ENCODE assay signal across 1 cellular context in genomic region chr11:3165152-3165705, GRCh38.
TF ChIP-seq lines count a peak whose summit lies in the region.

A gene with protein sequence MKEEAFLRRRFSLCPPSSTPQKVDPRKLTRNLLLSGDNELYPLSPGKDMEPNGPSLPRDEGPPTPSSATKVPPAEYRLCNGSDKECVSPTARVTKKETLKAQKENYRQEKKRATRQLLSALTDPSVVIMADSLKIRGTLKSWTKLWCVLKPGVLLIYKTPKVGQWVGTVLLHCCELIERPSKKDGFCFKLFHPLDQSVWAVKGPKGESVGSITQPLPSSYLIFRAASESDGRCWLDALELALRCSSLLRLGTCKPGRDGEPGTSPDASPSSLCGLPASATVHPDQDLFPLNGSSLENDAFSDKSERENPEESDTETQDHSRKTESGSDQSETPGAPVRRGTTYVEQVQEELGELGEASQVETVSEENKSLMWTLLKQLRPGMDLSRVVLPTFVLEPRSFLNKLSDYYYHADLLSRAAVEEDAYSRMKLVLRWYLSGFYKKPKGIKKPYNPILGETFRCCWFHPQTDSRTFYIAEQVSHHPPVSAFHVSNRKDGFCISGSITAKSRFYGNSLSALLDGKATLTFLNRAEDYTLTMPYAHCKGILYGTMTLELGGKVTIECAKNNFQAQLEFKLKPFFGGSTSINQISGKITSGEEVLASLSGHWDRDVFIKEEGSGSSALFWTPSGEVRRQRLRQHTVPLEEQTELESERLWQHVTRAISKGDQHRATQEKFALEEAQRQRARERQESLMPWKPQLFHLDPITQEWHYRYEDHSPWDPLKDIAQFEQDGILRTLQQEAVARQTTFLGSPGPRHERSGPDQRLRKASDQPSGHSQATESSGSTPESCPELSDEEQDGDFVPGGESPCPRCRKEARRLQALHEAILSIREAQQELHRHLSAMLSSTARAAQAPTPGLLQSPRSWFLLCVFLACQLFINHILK (minus strand): TSS chr11:3165310. CDS start chr11:3129148, 36,162 bp downstream.

TF ChIP-seq in K562, 482 proteins besides CTCF, POLR2A, EP300 and RAD21 (continued from another document and continues in another):
- TF ChIP-seq, protein P1, sequence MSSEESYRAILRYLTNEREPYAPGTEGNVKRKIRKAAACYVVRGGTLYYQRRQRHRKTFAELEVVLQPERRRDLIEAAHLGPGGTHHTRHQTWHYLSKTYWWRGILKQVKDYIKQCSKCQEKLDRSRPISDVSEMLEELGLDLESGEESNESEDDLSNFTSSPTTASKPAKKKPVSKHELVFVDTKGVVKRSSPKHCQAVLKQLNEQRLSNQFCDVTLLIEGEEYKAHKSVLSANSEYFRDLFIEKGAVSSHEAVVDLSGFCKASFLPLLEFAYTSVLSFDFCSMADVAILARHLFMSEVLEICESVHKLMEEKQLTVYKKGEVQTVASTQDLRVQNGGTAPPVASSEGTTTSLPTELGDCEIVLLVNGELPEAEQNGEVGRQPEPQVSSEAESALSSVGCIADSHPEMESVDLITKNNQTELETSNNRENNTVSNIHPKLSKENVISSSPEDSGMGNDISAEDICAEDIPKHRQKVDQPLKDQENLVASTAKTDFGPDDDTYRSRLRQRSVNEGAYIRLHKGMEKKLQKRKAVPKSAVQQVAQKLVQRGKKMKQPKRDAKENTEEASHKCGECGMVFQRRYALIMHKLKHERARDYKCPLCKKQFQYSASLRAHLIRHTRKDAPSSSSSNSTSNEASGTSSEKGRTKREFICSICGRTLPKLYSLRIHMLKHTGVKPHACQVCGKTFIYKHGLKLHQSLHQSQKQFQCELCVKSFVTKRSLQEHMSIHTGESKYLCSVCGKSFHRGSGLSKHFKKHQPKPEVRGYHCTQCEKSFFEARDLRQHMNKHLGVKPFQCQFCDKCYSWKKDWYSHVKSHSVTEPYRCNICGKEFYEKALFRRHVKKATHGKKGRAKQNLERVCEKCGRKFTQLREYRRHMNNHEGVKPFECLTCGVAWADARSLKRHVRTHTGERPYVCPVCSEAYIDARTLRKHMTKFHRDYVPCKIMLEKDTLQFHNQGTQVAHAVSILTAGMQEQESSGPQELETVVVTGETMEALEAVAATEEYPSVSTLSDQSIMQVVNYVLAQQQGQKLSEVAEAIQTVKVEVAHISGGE (CRISPR knock-in tag; IDR thresholded peaks at IDR 0.05), result peak in 1 of 3 experiments; percentile 30; a peak in 1 of 6 replicates
- TF ChIP-seq USF2 (CRISPR knock-in tag; IDR thresholded peaks at IDR 0.05) (no peak), SIN3A (IDR thresholded peaks at IDR 0.05; ENCODE audit: borderline replicate concordance in 2 of 2, control insufficient read depth in 1 of 2, low read depth in 2 of 2, low read length in 2 of 2) (peak in 1 of 2 experiments; percentile 62; a peak in 1 of 4 replicates), E2F6 (IDR thresholded peaks at IDR 0.05; ENCODE audit: borderline replicate concordance in 1 of 2, extremely low read depth in 1 of 2, insufficient read depth in 1 of 2, insufficient read length in 1 of 2, low read depth in 1 of 2, low read length in 1 of 2, poor library complexity in 1 of 2, severe bottlenecking in 1 of 2) (peak in 1 of 2 experiments; percentile 91), TAF1 (IDR thresholded peaks at IDR 0.05; ENCODE audit: control insufficient read depth, extremely low read depth, insufficient read depth, low read length, severe bottlenecking) (peak; percentile 72), PHF20 (IDR thresholded peaks at IDR 0.05; ENCODE audit: partially characterized antibody) (no peak), NFE2 (IDR thresholded peaks at IDR 0.05; ENCODE audit: low read depth) (no peak), ZNF384 (IDR thresholded peaks at IDR 0.05; ENCODE audit: low read depth, low read length) (0 out of 2 replicates have a peak, but pooled peaks have one; percentile 9), ZNF740 (CRISPR knock-in tag; IDR thresholded peaks at IDR 0.05) (peak; percentile 62; the same call in 1 of the 2 replicates), ZNF740 (tag; IDR thresholded peaks at IDR 0.05) (peak in 1 of 2 experiments; percentile 55; a peak in 1 of 4 replicates), ZNF316 (IDR thresholded peaks at IDR 0.05) (no peak), RBFOX2 (IDR thresholded peaks at IDR 0.05; ENCODE audit: low read depth, low read length) (peak; percentile 72), ZNF639 (CRISPR knock-in tag; conservative IDR thresholded peaks at IDR 0.05 in 1 of 2, IDR thresholded peaks at IDR 0.05 in 1 of 2) (0 out of 4 replicates have a peak, but pooled peaks of 1 of the 2 experiments have one; percentile 41), HCFC1 (IDR thresholded peaks at IDR 0.05; ENCODE audit: low read depth, low read length) (peak; percentile 21; the same call in 1 of the 2 replicates), ZBTB7A (IDR thresholded peaks at IDR 0.05; ENCODE audit: borderline replicate concordance, control insufficient read depth, low read depth, low read length) (peak; percentile 92), TBP (optimal IDR thresholded peaks at IDR 0.05; ENCODE audit: low read depth, low read length) (peak; percentile 39), ZC3H8 (IDR thresholded peaks at IDR 0.05) (no peak), NFATC3 (IDR thresholded peaks at IDR 0.05) (no peak), GTF2E2 (tag; IDR thresholded peaks at IDR 0.05) (no peak), POLR2AphosphoS5 (IDR thresholded peaks at IDR 0.05; ENCODE audit: control insufficient read depth, insufficient read depth, low read depth, low read length) (peak; percentile 44; the same call in 1 of the 2 replicates), POLR2G (IDR thresholded peaks at IDR 0.05; ENCODE audit: low read depth, low read length) (peak; percentile 83), CXXC5 (CRISPR knock-in tag; IDR thresholded peaks at IDR 0.05) (peak; percentile 49), WHSC1 (IDR thresholded peaks at IDR 0.05; ENCODE audit: low read length) (no peak), NEUROD1 (IDR thresholded peaks at IDR 0.05; ENCODE audit: borderline replicate concordance, low read depth, low read length, partially characterized antibody) (peak; percentile 91), L3MBTL2 (IDR thresholded peaks at IDR 0.05) (0 out of 2 replicates have a peak, but pooled peaks have one; percentile 25), PHF8 (IDR thresholded peaks at IDR 0.05; ENCODE audit: borderline replicate concordance, low read length) (peak; percentile 42; the same call in 1 of the 2 replicates), ZFX (CRISPR knock-in tag; IDR thresholded peaks at IDR 0.05) (peak; percentile 25; the same call in 1 of the 2 replicates), BRD4 (IDR thresholded peaks at IDR 0.05) (no peak), HNRNPK (IDR thresholded peaks at IDR 0.05; ENCODE audit: low read depth, low read length, poor library complexity, severe bottlenecking) (peak; percentile 21), MAZ (CRISPR knock-in tag; conservative IDR thresholded peaks at IDR 0.05 in 1 of 2, IDR thresholded peaks at IDR 0.05 in 1 of 2) (peak; percentile 39 to 78; a peak in 3 of 4 replicates)
- TF ChIP-seq, protein P2, sequence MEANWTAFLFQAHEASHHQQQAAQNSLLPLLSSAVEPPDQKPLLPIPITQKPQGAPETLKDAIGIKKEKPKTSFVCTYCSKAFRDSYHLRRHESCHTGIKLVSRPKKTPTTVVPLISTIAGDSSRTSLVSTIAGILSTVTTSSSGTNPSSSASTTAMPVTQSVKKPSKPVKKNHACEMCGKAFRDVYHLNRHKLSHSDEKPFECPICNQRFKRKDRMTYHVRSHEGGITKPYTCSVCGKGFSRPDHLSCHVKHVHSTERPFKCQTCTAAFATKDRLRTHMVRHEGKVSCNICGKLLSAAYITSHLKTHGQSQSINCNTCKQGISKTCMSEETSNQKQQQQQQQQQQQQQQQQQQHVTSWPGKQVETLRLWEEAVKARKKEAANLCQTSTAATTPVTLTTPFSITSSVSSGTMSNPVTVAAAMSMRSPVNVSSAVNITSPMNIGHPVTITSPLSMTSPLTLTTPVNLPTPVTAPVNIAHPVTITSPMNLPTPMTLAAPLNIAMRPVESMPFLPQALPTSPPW (CRISPR knock-in tag; IDR thresholded peaks at IDR 0.05), result peak; percentile 80
- TF ChIP-seq, protein P3, sequence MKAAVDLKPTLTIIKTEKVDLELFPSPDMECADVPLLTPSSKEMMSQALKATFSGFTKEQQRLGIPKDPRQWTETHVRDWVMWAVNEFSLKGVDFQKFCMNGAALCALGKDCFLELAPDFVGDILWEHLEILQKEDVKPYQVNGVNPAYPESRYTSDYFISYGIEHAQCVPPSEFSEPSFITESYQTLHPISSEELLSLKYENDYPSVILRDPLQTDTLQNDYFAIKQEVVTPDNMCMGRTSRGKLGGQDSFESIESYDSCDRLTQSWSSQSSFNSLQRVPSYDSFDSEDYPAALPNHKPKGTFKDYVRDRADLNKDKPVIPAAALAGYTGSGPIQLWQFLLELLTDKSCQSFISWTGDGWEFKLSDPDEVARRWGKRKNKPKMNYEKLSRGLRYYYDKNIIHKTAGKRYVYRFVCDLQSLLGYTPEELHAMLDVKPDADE (conservative IDR thresholded peaks at IDR 0.05; ENCODE audit: control insufficient read depth, low read depth, low read length), result 0 out of 2 replicates have a peak, but pooled peaks have one; percentile 23
- TF ChIP-seq, protein P4, sequence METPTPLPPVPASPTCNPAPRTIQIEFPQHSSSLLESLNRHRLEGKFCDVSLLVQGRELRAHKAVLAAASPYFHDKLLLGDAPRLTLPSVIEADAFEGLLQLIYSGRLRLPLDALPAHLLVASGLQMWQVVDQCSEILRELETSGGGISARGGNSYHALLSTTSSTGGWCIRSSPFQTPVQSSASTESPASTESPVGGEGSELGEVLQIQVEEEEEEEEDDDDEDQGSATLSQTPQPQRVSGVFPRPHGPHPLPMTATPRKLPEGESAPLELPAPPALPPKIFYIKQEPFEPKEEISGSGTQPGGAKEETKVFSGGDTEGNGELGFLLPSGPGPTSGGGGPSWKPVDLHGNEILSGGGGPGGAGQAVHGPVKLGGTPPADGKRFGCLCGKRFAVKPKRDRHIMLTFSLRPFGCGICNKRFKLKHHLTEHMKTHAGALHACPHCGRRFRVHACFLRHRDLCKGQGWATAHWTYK (CRISPR knock-in tag; IDR thresholded peaks at IDR 0.05), result 0 out of 2 replicates have a peak, but pooled peaks have one; percentile 16
- TF ChIP-seq, protein P5, sequence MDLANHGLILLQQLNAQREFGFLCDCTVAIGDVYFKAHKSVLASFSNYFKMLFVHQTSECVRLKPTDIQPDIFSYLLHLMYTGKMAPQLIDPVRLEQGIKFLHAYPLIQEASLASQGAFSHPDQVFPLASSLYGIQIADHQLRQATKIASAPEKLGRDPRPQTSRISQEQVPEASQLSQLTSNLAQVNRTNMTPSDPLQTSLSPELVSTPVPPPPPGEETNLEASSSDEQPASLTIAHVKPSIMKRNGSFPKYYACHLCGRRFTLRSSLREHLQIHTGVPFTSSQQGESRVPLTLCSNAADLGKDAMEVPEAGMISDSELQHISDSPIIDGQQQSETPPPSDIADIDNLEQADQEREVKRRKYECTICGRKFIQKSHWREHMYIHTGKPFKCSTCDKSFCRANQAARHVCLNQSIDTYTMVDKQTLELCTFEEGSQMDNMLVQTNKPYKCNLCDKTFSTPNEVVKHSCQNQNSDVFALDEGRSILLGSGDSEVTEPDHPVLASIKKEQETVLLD (IDR thresholded peaks at IDR 0.05), result no peak
- TF ChIP-seq, protein P6, sequence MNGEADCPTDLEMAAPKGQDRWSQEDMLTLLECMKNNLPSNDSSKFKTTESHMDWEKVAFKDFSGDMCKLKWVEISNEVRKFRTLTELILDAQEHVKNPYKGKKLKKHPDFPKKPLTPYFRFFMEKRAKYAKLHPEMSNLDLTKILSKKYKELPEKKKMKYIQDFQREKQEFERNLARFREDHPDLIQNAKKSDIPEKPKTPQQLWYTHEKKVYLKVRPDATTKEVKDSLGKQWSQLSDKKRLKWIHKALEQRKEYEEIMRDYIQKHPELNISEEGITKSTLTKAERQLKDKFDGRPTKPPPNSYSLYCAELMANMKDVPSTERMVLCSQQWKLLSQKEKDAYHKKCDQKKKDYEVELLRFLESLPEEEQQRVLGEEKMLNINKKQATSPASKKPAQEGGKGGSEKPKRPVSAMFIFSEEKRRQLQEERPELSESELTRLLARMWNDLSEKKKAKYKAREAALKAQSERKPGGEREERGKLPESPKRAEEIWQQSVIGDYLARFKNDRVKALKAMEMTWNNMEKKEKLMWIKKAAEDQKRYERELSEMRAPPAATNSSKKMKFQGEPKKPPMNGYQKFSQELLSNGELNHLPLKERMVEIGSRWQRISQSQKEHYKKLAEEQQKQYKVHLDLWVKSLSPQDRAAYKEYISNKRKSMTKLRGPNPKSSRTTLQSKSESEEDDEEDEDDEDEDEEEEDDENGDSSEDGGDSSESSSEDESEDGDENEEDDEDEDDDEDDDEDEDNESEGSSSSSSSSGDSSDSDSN (IDR thresholded peaks at IDR 0.05; ENCODE audit: borderline replicate concordance in 1 of 2, low read depth in 2 of 2, low read length in 2 of 2), result peak in 1 of 2 experiments; percentile 83; a peak in 2 of 4 replicates
